17 cellular contexts compared by ENCODE assay signal in genomic region chr5:119319890-119320289, GRCh38. TPM values are rescaled to one million over a fixed set of nuclear protein-coding genes. Genes with fewer than 3 reads are reported as not detected.
DNase-seq lines count a peak whose midpoint lies in the region; ATAC-seq and TF ChIP-seq lines count a peak whose summit lies in the region.
"Had no signal": no experiment of that assay in that cellular context is flagged by ENCODE, and none has a peak within 500 bp of the region (broad histone marks: within the 10 kb centered on the region; RNA-seq: fewer than 3 reads in every experiment).

No MANE protein-coding gene starts in this region.

- peaks cover 93% of the 10 kb centered on the region for H3K4me1 Mint-ChIP-seq in activated T-cell treated with anti-CD3 and anti-CD28 coated beads, Interleukin-2, amount 50 U/mL, for 4 hours (ENCODE audit: low read depth)
- peaks cover 78% of the 10 kb centered on the region for H3K4me1 Mint-ChIP-seq in activated naive CD8-positive, alpha-beta T cell treated with anti-CD3 and anti-CD28 coated beads, Interleukin-2, amount 10 ng/mL, durations not matched to agents 7 days and 5 days

- no peak for ATAC-seq in activated T-cell treated with anti-CD3 and anti-CD28 coated beads, Interleukin-2, amount 50 U/mL, for 4 hours
- ATAC-seq in activated naive CD8-positive, alpha-beta T cell treated with anti-CD3 and anti-CD28 coated beads, Interleukin-2, amount 10 ng/mL, durations not matched to agents 7 days and 5 days (ENCODE audit: low read depth) = no peak
- ATAC-seq in GM21619 (IDR thresholded peaks at IDR 0.05; ENCODE audit: unreplicated experiment) = no peak
- ATAC-seq: body of pancreas had no signal

- no peaks in the 10 kb centered on the region for H3K27me3 ChIP-seq in neutrophil
- H3K27me3 ChIP-seq: body of pancreas had no signal

- TF ChIP-seq CTCF in NB4 (IDR thresholded peaks at IDR 0.05; ENCODE audit: low read depth, low read length) (no peak), neutrophil (IDR thresholded peaks at IDR 0.05) (no peak)

- no peak for DNase-seq in activated T-cell treated with anti-CD3 and anti-CD28 coated beads, Interleukin-2, amount 50 U/mL, for 4 hours
- DNase-seq in activated T-cell treated with anti-CD3 and anti-CD28 coated beads, Interleukin-2, amount 50 U/mL, for 1 hour = no peak
- DNase-seq in NB4 (ENCODE audit: low read depth) (peak; percentile 6), SKM-1 (lab: John Stamatoyannopoulos, UW; ENCODE audit: unreplicated experiment) (no peak), foreskin melanocyte (no peak)
- DNase-seq in activated naive CD8-positive, alpha-beta T cell treated with anti-CD3 and anti-CD28 coated beads, Interleukin-2, amount 10 ng/mL, durations not matched to agents 7 days and 5 days = no peak
- DNase-seq: ACHN; activated effector memory CD4-positive, alpha-beta T cell treated with anti-CD3 and anti-CD28 coated beads, Interleukin-2, amount 50 U/mL, for 16 hours; body of pancreas; NCI-H1417 treated with DMSO at 0.1 percent for 48 hours; NCI-H2171 treated with DMSO at 0.1 percent for 48 hours; NCI-H748 treated with DMSO at 0.1 percent for 48 hours; occipital lobe; stimulated activated naive CD4-positive, alpha-beta T cell; trophoblast cell had no signal

- no peaks in the 10 kb centered on the region for H3K9me3 ChIP-seq in neutrophil
- H3K9me3 ChIP-seq: body of pancreas had no signal

- POLR2A ChIA-PET in activated naive CD8-positive, alpha-beta T cell treated with anti-CD3 and anti-CD28 coated beads, Interleukin-2, amount 10 ng/mL, durations not matched to agents 7 days and 5 days (lab: Charles Lee) = no interaction called here

- H3K27me3 Mint-ChIP-seq in activated T-cell treated with anti-CD3 and anti-CD28 coated beads, Interleukin-2, amount 50 U/mL, for 4 hours (ENCODE audit: low read depth) = no peaks in the 10 kb centered on the region
- H3K27me3 Mint-ChIP-seq in activated naive CD8-positive, alpha-beta T cell treated with anti-CD3 and anti-CD28 coated beads, Interleukin-2, amount 10 ng/mL, durations not matched to agents 7 days and 5 days = no peaks in the 10 kb centered on the region

- no peaks in the 10 kb centered on the region for H3K36me3 ChIP-seq in neutrophil

- no peaks in the 10 kb centered on the region for H3K9me3 Mint-ChIP-seq in activated T-cell treated with anti-CD3 and anti-CD28 coated beads, Interleukin-2, amount 50 U/mL, for 4 hours
- H3K9me3 Mint-ChIP-seq in activated naive CD8-positive, alpha-beta T cell treated with anti-CD3 and anti-CD28 coated beads, Interleukin-2, amount 10 ng/mL, durations not matched to agents 7 days and 5 days = no peaks in the 10 kb centered on the region

- peak overlapping the region; percentile 55 for H3K4me3 Mint-ChIP-seq in activated T-cell treated with anti-CD3 and anti-CD28 coated beads, Interleukin-2, amount 50 U/mL, for 4 hours
- H3K4me3 Mint-ChIP-seq in activated naive CD8-positive, alpha-beta T cell treated with anti-CD3 and anti-CD28 coated beads, Interleukin-2, amount 10 ng/mL, durations not matched to agents 7 days and 5 days = no peak overlapping the region

- H3K4me3 ChIP-seq in NB4 (ENCODE audit: low read depth, low read length) (no peak overlapping the region), neutrophil (ENCODE audit: low read depth in 1 of 2, low read length in 1 of 2) (no peak overlapping the region)
- H3K4me3 ChIP-seq: body of pancreas had no signal

- H3K4me1 ChIP-seq in neutrophil (ENCODE audit: control insufficient read depth in 1 of 2, insufficient read depth in 1 of 2, low read depth in 1 of 2, low read length in 1 of 2) = peaks cover 89 to 92% of the 10 kb centered on the region in 2 experiments

- peak overlapping the region; percentile 64 for H3K27ac ChIP-seq in neutrophil
- H3K27ac ChIP-seq: body of pancreas had no signal

- TF ChIP-seq POLR2A in NB4 (IDR thresholded peaks at IDR 0.05; ENCODE audit: extremely low read depth, insufficient read length) = no peak

- H3K36me3 Mint-ChIP-seq in activated T-cell treated with anti-CD3 and anti-CD28 coated beads, Interleukin-2, amount 50 U/mL, for 4 hours (ENCODE audit: insufficient read depth) = peaks cover 15% of the 10 kb centered on the region
- H3K36me3 Mint-ChIP-seq in activated naive CD8-positive, alpha-beta T cell treated with anti-CD3 and anti-CD28 coated beads, Interleukin-2, amount 10 ng/mL, durations not matched to agents 7 days and 5 days = peaks cover 19% of the 10 kb centered on the region

- peak overlapping the region; percentile 82 for H3K27ac Mint-ChIP-seq in activated naive CD8-positive, alpha-beta T cell treated with anti-CD3 and anti-CD28 coated beads, Interleukin-2, amount 10 ng/mL, durations not matched to agents 7 days and 5 days

RNA-seq across cellular contexts. Expression of gene TNFAIP8, which starts 35.9 kb away (rescaled TPM):
- total RNA-seq in activated T-cell treated with anti-CD3 and anti-CD28 coated beads, Interleukin-2, amount 50 U/mL, for 4 hours = 100 to 1,000 TPM; 275 to 314 (median 282) TPM
- total RNA-seq in activated naive CD8-positive, alpha-beta T cell treated with anti-CD3 and anti-CD28 coated beads, Interleukin-2, amount 10 ng/mL, durations not matched to agents 7 days and 5 days = 100 to 1,000 TPM; 121 to 122 TPM
